25 cellular contexts compared by ENCODE assay signal in genomic region chr19:4664642-4665041, GRCh38.
"Had no signal": no experiment of that assay in that cellular context is flagged by ENCODE, and none has a peak within 500 bp of the region (broad histone marks: within the 10 kb centered on the region; RNA-seq: fewer than 3 reads in every experiment).

No MANE protein-coding gene starts in this region.

- H3K27ac Mint-ChIP-seq: nephron; neural progenitor cell; stimulated activated naive B cell treated with anti-CD40 and anti-IgM and Interleukin-4, amounts not matched to agents 10 μg/mL and 1 μg/mL and 100 μg/mL, for 72 hours; stimulated activated naive CD8-positive, alpha-beta T cell treated with anti-CD3 and anti-CD28 coated beads, Interleukin-15, Interleukin-2, amounts not matched to agents 100 ng/mL and 50 ng/mL, for 24 hours had no signal

- H3K27me3 Mint-ChIP-seq: naive thymus-derived CD4-positive, alpha-beta T cell; stimulated activated naive B cell treated with anti-CD40 and anti-IgM and Interleukin-4, amounts not matched to agents 10 μg/mL and 1 μg/mL and 100 μg/mL, for 72 hours; stimulated activated naive CD8-positive, alpha-beta T cell treated with anti-CD3 and anti-CD28 coated beads, Interleukin-15, Interleukin-2, amounts not matched to agents 100 ng/mL and 50 ng/mL, for 24 hours had no signal

- H2AFZ ChIP-seq: hepatocyte, neural progenitor cell had no signal

- H3K9ac ChIP-seq: neural progenitor cell had no signal

- H3K9me3 ChIP-seq: esophagus muscularis mucosa, gastroesophageal sphincter, heart left ventricle, left lung, prostate gland, right atrium auricular region, sigmoid colon, thoracic aorta, tibial nerve, upper lobe of right lung, uterus had no signal

- DNase-seq: effector memory CD4-positive, alpha-beta T cell; foreskin keratinocyte; left cardiac atrium; left lung; mesendoderm; midbrain; naive thymus-derived CD4-positive, alpha-beta T cell; nucleus accumbens; sigmoid colon; stimulated activated CD4-positive, alpha-beta T cell treated with anti-CD3 and anti-CD28 coated beads, Interleukin-2, amount 100 ng/mL, for 24 hours; stimulated activated CD4-positive, alpha-beta T cell treated with anti-CD3 and anti-CD28 coated beads, Interleukin-4, amount 100 ng/mL, for 24 hours; stimulated activated naive B cell treated with anti-CD40 and anti-IgM and Interleukin-4, amounts not matched to agents 10 μg/mL and 1 μg/mL and 100 μg/mL, for 72 hours; upper lobe of right lung; uterus had no signal

- H3K4me3 ChIP-seq: esophagus muscularis mucosa, gastroesophageal sphincter, heart left ventricle, hepatocyte, left lung, neural progenitor cell, prostate gland, right atrium auricular region, sigmoid colon, thoracic aorta, tibial nerve, upper lobe of right lung, uterus had no signal

- ATAC-seq: foreskin keratinocyte; gastroesophageal sphincter; heart left ventricle; left cardiac atrium; left lung; naive thymus-derived CD4-positive, alpha-beta T cell; stimulated activated naive B cell treated with anti-CD40 and anti-IgM and Interleukin-4, amounts not matched to agents 10 μg/mL and 1 μg/mL and 100 μg/mL, for 72 hours; upper lobe of right lung had no signal

- H3K9me3 Mint-ChIP-seq: naive thymus-derived CD4-positive, alpha-beta T cell; nephron; neural progenitor cell; stimulated activated naive B cell treated with anti-CD40 and anti-IgM and Interleukin-4, amounts not matched to agents 10 μg/mL and 1 μg/mL and 100 μg/mL, for 72 hours; stimulated activated naive CD8-positive, alpha-beta T cell treated with anti-CD3 and anti-CD28 coated beads, Interleukin-15, Interleukin-2, amounts not matched to agents 100 ng/mL and 50 ng/mL, for 24 hours had no signal

- H3K27me3 ChIP-seq: esophagus muscularis mucosa, foreskin keratinocyte, gastroesophageal sphincter, heart left ventricle, hepatocyte, left lung, neural progenitor cell, right atrium auricular region, sigmoid colon, tibial nerve, upper lobe of right lung, uterus had no signal

- H3K27ac ChIP-seq: esophagus muscularis mucosa, foreskin keratinocyte, gastroesophageal sphincter, heart left ventricle, hepatocyte, left lung, neural progenitor cell, prostate gland, right atrium auricular region, sigmoid colon, thoracic aorta, tibial nerve, upper lobe of right lung, uterus had no signal

- H3K4me3 Mint-ChIP-seq: nephron; neural progenitor cell; stimulated activated naive B cell treated with anti-CD40 and anti-IgM and Interleukin-4, amounts not matched to agents 10 μg/mL and 1 μg/mL and 100 μg/mL, for 72 hours; stimulated activated naive CD8-positive, alpha-beta T cell treated with anti-CD3 and anti-CD28 coated beads, Interleukin-15, Interleukin-2, amounts not matched to agents 100 ng/mL and 50 ng/mL, for 24 hours had no signal

- H3K36me3 ChIP-seq: neural progenitor cell, uterus had no signal

- H3K4me2 ChIP-seq: hepatocyte, neural progenitor cell had no signal
